Comparison of ENCODE assay signal across 3 cellular contexts in the genomic region with DNA sequence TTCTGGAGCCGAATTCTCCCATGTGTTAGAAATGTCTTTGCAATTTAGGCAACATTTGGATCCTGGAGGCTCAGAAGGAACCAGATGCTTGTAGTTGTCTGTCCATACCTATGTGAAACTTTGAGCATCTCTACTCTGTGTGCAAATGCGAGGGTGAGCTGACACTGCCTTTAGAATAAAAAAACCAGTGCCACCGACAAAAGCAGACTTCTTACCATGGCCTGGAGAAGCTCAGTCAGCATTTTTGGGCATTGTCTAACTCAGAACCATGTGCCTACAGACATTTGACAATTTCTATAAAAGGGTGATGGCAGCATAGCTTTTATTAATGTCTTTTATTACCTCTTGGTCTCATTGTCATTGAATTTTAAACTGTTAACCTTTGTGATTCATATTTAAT.
A peak's percentile ranks its signal among the peaks of the same experiment; 100 is the strongest.
TF ChIP-seq lines count a peak whose summit lies in the region.

No MANE protein-coding gene starts in this region.

TF ChIP-seq in HepG2, 621 proteins besides CTCF, POLR2A, EP300 and RAD21:
- TF ChIP-seq, protein P1, sequence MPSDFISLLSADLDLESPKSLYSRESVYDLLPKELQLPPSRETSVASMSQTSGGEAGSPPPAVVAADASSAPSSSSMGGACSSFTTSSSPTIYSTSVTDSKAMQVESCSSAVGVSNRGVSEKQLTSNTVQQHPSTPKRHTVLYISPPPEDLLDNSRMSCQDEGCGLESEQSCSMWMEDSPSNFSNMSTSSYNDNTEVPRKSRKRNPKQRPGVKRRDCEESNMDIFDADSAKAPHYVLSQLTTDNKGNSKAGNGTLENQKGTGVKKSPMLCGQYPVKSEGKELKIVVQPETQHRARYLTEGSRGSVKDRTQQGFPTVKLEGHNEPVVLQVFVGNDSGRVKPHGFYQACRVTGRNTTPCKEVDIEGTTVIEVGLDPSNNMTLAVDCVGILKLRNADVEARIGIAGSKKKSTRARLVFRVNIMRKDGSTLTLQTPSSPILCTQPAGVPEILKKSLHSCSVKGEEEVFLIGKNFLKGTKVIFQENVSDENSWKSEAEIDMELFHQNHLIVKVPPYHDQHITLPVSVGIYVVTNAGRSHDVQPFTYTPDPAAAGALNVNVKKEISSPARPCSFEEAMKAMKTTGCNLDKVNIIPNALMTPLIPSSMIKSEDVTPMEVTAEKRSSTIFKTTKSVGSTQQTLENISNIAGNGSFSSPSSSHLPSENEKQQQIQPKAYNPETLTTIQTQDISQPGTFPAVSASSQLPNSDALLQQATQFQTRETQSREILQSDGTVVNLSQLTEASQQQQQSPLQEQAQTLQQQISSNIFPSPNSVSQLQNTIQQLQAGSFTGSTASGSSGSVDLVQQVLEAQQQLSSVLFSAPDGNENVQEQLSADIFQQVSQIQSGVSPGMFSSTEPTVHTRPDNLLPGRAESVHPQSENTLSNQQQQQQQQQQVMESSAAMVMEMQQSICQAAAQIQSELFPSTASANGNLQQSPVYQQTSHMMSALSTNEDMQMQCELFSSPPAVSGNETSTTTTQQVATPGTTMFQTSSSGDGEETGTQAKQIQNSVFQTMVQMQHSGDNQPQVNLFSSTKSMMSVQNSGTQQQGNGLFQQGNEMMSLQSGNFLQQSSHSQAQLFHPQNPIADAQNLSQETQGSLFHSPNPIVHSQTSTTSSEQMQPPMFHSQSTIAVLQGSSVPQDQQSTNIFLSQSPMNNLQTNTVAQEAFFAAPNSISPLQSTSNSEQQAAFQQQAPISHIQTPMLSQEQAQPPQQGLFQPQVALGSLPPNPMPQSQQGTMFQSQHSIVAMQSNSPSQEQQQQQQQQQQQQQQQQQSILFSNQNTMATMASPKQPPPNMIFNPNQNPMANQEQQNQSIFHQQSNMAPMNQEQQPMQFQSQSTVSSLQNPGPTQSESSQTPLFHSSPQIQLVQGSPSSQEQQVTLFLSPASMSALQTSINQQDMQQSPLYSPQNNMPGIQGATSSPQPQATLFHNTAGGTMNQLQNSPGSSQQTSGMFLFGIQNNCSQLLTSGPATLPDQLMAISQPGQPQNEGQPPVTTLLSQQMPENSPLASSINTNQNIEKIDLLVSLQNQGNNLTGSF (CRISPR knock-in tag; IDR thresholded peaks at IDR 0.05), result no peak
- TF ChIP-seq PCBP2 (optimal IDR thresholded peaks at IDR 0.05; ENCODE audit: low read depth, low read length, poor library complexity, severe bottlenecking) (no peak), MAFK (conservative IDR thresholded peaks at IDR 0.05 in 1 of 2, IDR thresholded peaks at IDR 0.05 in 1 of 2; ENCODE audit: low read length in 2 of 2) (peak; percentile 71 to 80), MAFF (IDR thresholded peaks at IDR 0.05; ENCODE audit: low read depth, low read length) (peak; percentile 57)
TF ChIP-seq in HepG2: peak in this region for 2.

TF ChIP-seq in IMR-90, 13 proteins besides CTCF, POLR2A, EP300 and RAD21:
- TF ChIP-seq RFX5 (IDR thresholded peaks at IDR 0.05; ENCODE audit: low read depth, low read length), result no peak
- TF ChIP-seq MAFK (IDR thresholded peaks at IDR 0.05; ENCODE audit: low read depth, low read length), result peak; percentile 33; the same call in 1 of the 2 replicates
TF ChIP-seq in IMR-90: peak in this region for 1.

TF ChIP-seq in K562, 482 proteins besides CTCF, POLR2A, EP300 and RAD21:
- TF ChIP-seq MAFK (IDR thresholded peaks at IDR 0.05; ENCODE audit: low read length) (peak; percentile 18; the same call in 1 of the 2 replicates), ZKSCAN1 (IDR thresholded peaks at IDR 0.05; ENCODE audit: low read depth, low read length) (no peak), MAFF (IDR thresholded peaks at IDR 0.05; ENCODE audit: low read length) (0 out of 2 replicates have a peak, but pooled peaks have one; percentile 18), ZC3H8 (IDR thresholded peaks at IDR 0.05) (no peak), ZNF316 (IDR thresholded peaks at IDR 0.05) (peak; percentile 54), C11orf30 (IDR thresholded peaks at IDR 0.05; ENCODE audit: low read depth) (peak; percentile 40; the same call in 1 of the 2 replicates), NR2F6 (CRISPR knock-in tag; IDR thresholded peaks at IDR 0.05) (no peak), TRIM28 (IDR thresholded peaks at IDR 0.05) (no peak)
